ENCODE assay signal across 19 cellular contexts in the genomic region with DNA sequence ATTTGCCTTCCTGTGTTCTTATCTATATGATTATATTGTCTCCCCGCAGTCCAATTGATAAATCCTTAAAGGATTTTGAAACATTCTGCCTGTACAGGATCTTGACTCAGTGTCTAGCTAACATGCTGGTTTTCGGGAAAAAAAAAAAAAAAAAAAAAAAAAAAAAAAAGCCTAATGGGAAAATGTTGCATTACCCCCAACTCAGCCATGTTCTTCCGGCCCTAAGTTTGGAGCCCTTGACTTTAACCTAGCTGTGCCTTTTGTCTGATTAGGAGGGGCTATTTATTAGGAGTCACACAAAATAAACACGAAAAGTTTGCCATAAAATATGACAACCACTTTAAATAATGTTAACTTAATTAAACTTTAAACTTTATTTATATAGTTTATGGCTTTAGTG.
"Had no signal": no experiment of that assay in that cellular context is flagged by ENCODE, and none has a peak within 500 bp of the region (broad histone marks: within the 10 kb centered on the region; RNA-seq: fewer than 3 reads in every experiment).

No MANE protein-coding gene starts in this region.

- H3K9me3 Mint-ChIP-seq: activated CD4-positive, alpha-beta memory T cell treated with anti-CD3 and anti-CD28 coated beads for 36 hours; activated T-helper 17 cell treated with anti-CD3 and anti-CD28 coated beads, Interleukin-2, amount 50 U/mL, for 72 hours; T-helper 2 cell treated with Interferon-gamma antibody and Interleukin-4, amounts not matched to agents 5 μg/mL and 100 μg/mL, for 36 hours had no signal

- H3K27me3 Mint-ChIP-seq: activated CD4-positive, alpha-beta memory T cell treated with anti-CD3 and anti-CD28 coated beads for 36 hours; activated CD8-positive, alpha-beta memory T cell treated with anti-CD3 and anti-CD28 coated beads, Interleukin-2, amount 10 ng/mL, durations not matched to agents 7 days and 5 days had no signal

- H3K9ac ChIP-seq: parathyroid adenoma had no signal

- H3K36me3 Mint-ChIP-seq: activated CD4-positive, alpha-beta memory T cell treated with anti-CD3 and anti-CD28 coated beads for 36 hours; activated CD8-positive, alpha-beta memory T cell treated with anti-CD3 and anti-CD28 coated beads, Interleukin-2, amount 10 ng/mL, durations not matched to agents 7 days and 5 days; naive B cell had no signal

- H3K9me3 ChIP-seq: left ventricle myocardium inferior, tibial artery had no signal

- H3K4me3 ChIP-seq: coronary artery, heart right ventricle, left ventricle myocardium inferior, tibial artery had no signal

- H3K27ac Mint-ChIP-seq: activated CD4-positive, alpha-beta memory T cell treated with anti-CD3 and anti-CD28 coated beads for 36 hours; activated CD8-positive, alpha-beta memory T cell treated with anti-CD3 and anti-CD28 coated beads, Interleukin-2, amount 10 ng/mL, durations not matched to agents 7 days and 5 days; activated T-helper 17 cell treated with anti-CD3 and anti-CD28 coated beads, Interleukin-2, amount 50 U/mL, for 72 hours; naive B cell; T-helper 2 cell treated with Interferon-gamma antibody and Interleukin-4, amounts not matched to agents 5 μg/mL and 100 μg/mL, for 36 hours had no signal

- H3K27me3 ChIP-seq: tibial artery had no signal

- H3K4me1 ChIP-seq: left ventricle myocardium inferior, parathyroid adenoma had no signal

- ATAC-seq: activated CD8-positive, alpha-beta memory T cell treated with anti-CD3 and anti-CD28 coated beads, Interleukin-2, amount 10 ng/mL, durations not matched to agents 7 days and 5 days; activated T-helper 17 cell treated with anti-CD3 and anti-CD28 coated beads, Interleukin-2, amount 50 U/mL, for 72 hours; esophagus mucosa; stimulated activated naive CD8-positive, alpha-beta T cell treated with anti-CD3 and anti-CD28 coated beads, Interleukin-15, Interleukin-2, amounts not matched to agents 100 U/mL and 50 U/mL, for 24 hours had no signal

- H3K79me2 ChIP-seq: parathyroid adenoma had no signal

- H3K27ac ChIP-seq: coronary artery, heart right ventricle, left ventricle myocardium inferior, parathyroid adenoma, tibial artery had no signal

- H3K36me3 ChIP-seq: heart right ventricle, left ventricle myocardium inferior, tibial artery had no signal

- H2AFZ ChIP-seq: parathyroid adenoma had no signal

- DNase-seq: activated CD4-positive, alpha-beta memory T cell treated with anti-CD3 and anti-CD28 coated beads for 36 hours; activated CD4-positive, alpha-beta T cell treated with anti-CD3 and anti-CD28 coated beads for 4 hours; activated CD8-positive, alpha-beta memory T cell treated with anti-CD3 and anti-CD28 coated beads, Interleukin-2, amount 10 ng/mL, durations not matched to agents 7 days and 5 days; activated naive CD4-positive, alpha-beta T cell treated with Interleukin-2 at 50 U/mL for 16 hours; aorta; left ventricle myocardium inferior; mammary epithelial cell; naive B cell; stimulated activated CD4-positive, alpha-beta T cell treated with anti-CD3 and anti-CD28 coated beads, Interleukin-12 subunit alpha, Interleukin-12 subunit beta, amount 100 ng/mL, for 4 hours; stimulated activated CD4-positive, alpha-beta T cell treated with anti-CD3 and anti-CD28 coated beads, Interleukin-1b, Interleukin-23, amount 100 ng/mL, for 48 hours; stimulated activated naive CD8-positive, alpha-beta T cell treated with anti-CD3 and anti-CD28 coated beads, Interleukin-15, Interleukin-2, amounts not matched to agents 100 U/mL and 50 U/mL, for 24 hours; substantia nigra; tibial artery had no signal

- H3K4me1 Mint-ChIP-seq: activated CD8-positive, alpha-beta memory T cell treated with anti-CD3 and anti-CD28 coated beads, Interleukin-2, amount 10 ng/mL, durations not matched to agents 7 days and 5 days; activated T-helper 17 cell treated with anti-CD3 and anti-CD28 coated beads, Interleukin-2, amount 50 U/mL, for 72 hours; naive B cell had no signal

- H3K4me3 Mint-ChIP-seq: activated CD4-positive, alpha-beta memory T cell treated with anti-CD3 and anti-CD28 coated beads for 36 hours; activated CD8-positive, alpha-beta memory T cell treated with anti-CD3 and anti-CD28 coated beads, Interleukin-2, amount 10 ng/mL, durations not matched to agents 7 days and 5 days; activated T-helper 17 cell treated with anti-CD3 and anti-CD28 coated beads, Interleukin-2, amount 50 U/mL, for 72 hours; naive B cell; T-helper 2 cell treated with Interferon-gamma antibody and Interleukin-4, amounts not matched to agents 5 μg/mL and 100 μg/mL, for 36 hours had no signal
